ENCODE assay signal across 7 cellular contexts in genomic region chr5:149444430-149444829, GRCh38.
A peak's percentile ranks its signal among the peaks of the same experiment; 100 is the strongest.
DNase-seq lines count a peak whose midpoint lies in the region; ATAC-seq, FAIRE-seq and TF ChIP-seq lines count a peak whose summit lies in the region.
"Not testable (repeated sequence)": the region's sequence is repeated elsewhere in the genome, so short reads cannot be mapped to it uniquely, and the experiment has no call there.

No MANE protein-coding gene starts in this region.

- H2BK20ac ChIP-seq in IMR-90 (ENCODE audit: low read depth, low read length), result peak overlapping the region; percentile 86; the same call in 1 of the 2 replicates

- not testable (repeated sequence) for H3K36me3 ChIP-seq in IMR-90 (ENCODE audit: control insufficient read depth, insufficient read depth, low read length); K562 (ENCODE audit: control insufficient read depth, insufficient read depth, low read length); esophagus muscularis mucosa; left ventricle myocardium inferior; rectal smooth muscle tissue (ENCODE audit: control insufficient read depth, insufficient read depth, low read length); transverse colon

- H3K9me3 ChIP-seq in IMR-90 (ENCODE audit: control insufficient read depth, insufficient read depth, low read length); K562 (replicated peaks; ENCODE audit: control insufficient read depth, insufficient read depth, low read depth, low read length); esophagus muscularis mucosa; left ventricle myocardium inferior (replicated peaks); transverse colon: not testable (repeated sequence)

- BruUV-seq in IMR-90 (replicated peaks; lab: Mats Ljungman, UMichigan); K562 (replicated peaks; lab: Mats Ljungman, UMichigan): not testable (repeated sequence)

- H4K8ac ChIP-seq in IMR-90 (ENCODE audit: low read depth in 2 of 2, low read length in 2 of 2), result peak overlapping the region; percentile 14 to 95; a peak in 2 of 4 replicates

- not testable (repeated sequence) for H3K27me3 Mint-ChIP-seq in nephron (ENCODE audit: low read depth)

- dilution Hi-C loops in IMR-90 (cut with HindIII; ENCODE audit: low sequenced_read_pairs, unreplicated experiment), result not testable (repeated sequence)

- peaks cover 53% of the 10 kb centered on the region for H3K4me1 Mint-ChIP-seq in nephron

- H3K79me1 ChIP-seq in IMR-90 (ENCODE audit: low read depth in 1 of 2, low read length in 2 of 2), result peaks cover 8 to 35% of the 10 kb centered on the region in 2 experiments; a peak in 3 of 4 replicates

- H3K9me1 ChIP-seq in IMR-90 (ENCODE audit: insufficient read depth, low read length), result peaks cover 27% of the 10 kb centered on the region
- not testable (repeated sequence) for H3K9me1 ChIP-seq in K562 (ENCODE audit: control insufficient read depth, insufficient read depth, low read length)

- H2AK5ac ChIP-seq in IMR-90 (ENCODE audit: low read depth, low read length), result peak overlapping the region; percentile 98

- peak overlapping the region; percentile 68 for H3K18ac ChIP-seq in IMR-90 (ENCODE audit: low read depth, low read length)

- H3K36me3 Mint-ChIP-seq in nephron (ENCODE audit: low read depth), result not testable (repeated sequence)

- peak overlapping the region; percentile 89; the same call in 2 of the 3 replicates for H2BK15ac ChIP-seq in IMR-90 (ENCODE audit: low read depth, low read length)

- ATAC-seq in IMR-90 (ENCODE audit: low read depth); K562: not testable (repeated sequence)

- not testable (repeated sequence) for DNase-seq in IMR-90; K562 (ENCODE audit: extremely low read depth in 1 of 4, low spot score in 3 of 4); esophagus muscularis mucosa (ENCODE audit: extremely low spot score); left ventricle myocardium inferior; transverse colon

- not testable (repeated sequence) for TF ChIP-seq EP300 in K562 (IDR thresholded peaks at IDR 0.05; ENCODE audit: low read length); esophagus muscularis mucosa (IDR thresholded peaks at IDR 0.05); transverse colon (IDR thresholded peaks at IDR 0.05; ENCODE audit: low read depth)

- peak overlapping the region; percentile 60 for H2AK9ac ChIP-seq in IMR-90 (replicated peaks; ENCODE audit: low read depth, low read length, poor library complexity)

- H3K79me2 ChIP-seq in K562 (ENCODE audit: control insufficient read depth, insufficient read depth, low read length), result not testable (repeated sequence)

- TF ChIP-seq POLR2A in IMR-90 (IDR thresholded peaks at IDR 0.05; ENCODE audit: low read depth, low read length); K562 (conservative IDR thresholded peaks at IDR 0.05); esophagus muscularis mucosa (IDR thresholded peaks at IDR 0.05; ENCODE audit: low read depth); transverse colon (IDR thresholded peaks at IDR 0.05): not testable (repeated sequence)

- H3K4ac ChIP-seq in IMR-90 (ENCODE audit: low read depth, low read length), result peak overlapping the region; percentile 98

- peak overlapping the region; percentile 98 for H2BK120ac ChIP-seq in IMR-90 (ENCODE audit: low read depth, low read length)

- H3K23ac ChIP-seq in IMR-90 (ENCODE audit: low read depth, low read length), result not testable (repeated sequence)

- not testable (repeated sequence) for TF ChIP-seq CTCF in IMR-90 (conservative IDR thresholded peaks at IDR 0.05; ENCODE audit: low read depth, low read length); K562 (IDR thresholded peaks at IDR 0.05 in 2 of 3, conservative IDR thresholded peaks at IDR 0.05 in 1 of 3; ENCODE audit: insufficient read depth in 2 of 3, low read depth in 1 of 3, low read length in 3 of 3); esophagus muscularis mucosa (IDR thresholded peaks at IDR 0.05); left ventricle myocardium inferior (IDR thresholded peaks at IDR 0.05; ENCODE audit: borderline replicate concordance); nephron (IDR thresholded peaks at IDR 0.05; ENCODE audit: unreplicated experiment in 3 of 3); transverse colon (IDR thresholded peaks at IDR 0.05)

- WGBS in IMR-90 (ENCODE audit: extremely low coverage in 2 of 2, insufficient read length in 1 of 2), 2 experiments, result 90% methylated on average over 2 of the region's 4 CpGs; no CpG with 5 or more reads in 1 of the 2 experiments
- WGBS in K562 (ENCODE audit: insufficient coverage, low coverage, missing lambda C conversion rate), result 60% methylated on average over 4 of the region's 4 CpGs
- WGBS in esophagus muscularis mucosa, result 92% methylated on average over 4 of the region's 4 CpGs
- WGBS in transverse colon (ENCODE audit: low coverage in 1 of 2), 2 donors, result 86% methylated on average over 4 of the region's 4 CpGs; no CpG with 5 or more reads in 1 of the 2 donors

- H3K27ac Mint-ChIP-seq in nephron, result peak overlapping the region in 2 of 3 experiments; percentile 40 to 43

- FAIRE-seq in K562 (lab: Jason Lieb, UNC), result not testable (repeated sequence)

- not testable (repeated sequence) for H3K9ac ChIP-seq in IMR-90 (ENCODE audit: low read depth, low read length); K562 (ENCODE audit: insufficient read depth in 1 of 2, low read depth in 2 of 2, low read length in 2 of 2); rectal smooth muscle tissue (ENCODE audit: low read length)

- H4K20me1 ChIP-seq in IMR-90 (ENCODE audit: insufficient read depth, low read length); K562 (replicated peaks; ENCODE audit: control insufficient read depth, insufficient read depth, low read length): not testable (repeated sequence)

- not testable (repeated sequence) for H3K9me3 Mint-ChIP-seq in nephron

- H3K4me2 ChIP-seq in IMR-90 (ENCODE audit: low read depth, low read length); K562 (ENCODE audit: insufficient read depth, low read length): not testable (repeated sequence)

- CTCF ChIA-PET in IMR-90 (lab: Yijun Ruan, JAX), result interaction anchor here (0.6 kb wide), 1 partner anchor 10 kb away, joined by 3 read pairs; no protein-coding TSS in a partner anchor
- CTCF ChIA-PET in K562 (lab: Yijun Ruan, JAX; ENCODE audit: low intra/inter-chr PET ratio), result not testable (repeated sequence)

- H3K56ac ChIP-seq in IMR-90 (ENCODE audit: extremely low read depth, insufficient read depth, low read length), result not testable (repeated sequence)

- H4K5ac ChIP-seq in IMR-90 (ENCODE audit: low read depth, low read length), result 0 out of 2 replicates have a peak overlapping the region, but pooled peaks have one; percentile 59

- peak overlapping the region; percentile 32; the same call in 1 of the 2 replicates for H3K27ac ChIP-seq in IMR-90 (ENCODE audit: insufficient read depth, low read length)
- H3K27ac ChIP-seq in K562 (ENCODE audit: extremely low read depth, low read depth, low read length), result not testable (repeated sequence)
- peak overlapping the region; percentile 88 to 90 (median 88) for H3K27ac ChIP-seq in esophagus muscularis mucosa (replicated peaks in 1 of 4)
- H3K27ac ChIP-seq in left ventricle myocardium inferior (replicated peaks), result peak overlapping the region; percentile 91
- peak overlapping the region; percentile 98 for H3K27ac ChIP-seq in rectal smooth muscle tissue (ENCODE audit: low read depth, low read length)
- H3K27ac ChIP-seq in transverse colon, result peak overlapping the region; percentile 86 to 92 (median 90)

- H3K14ac ChIP-seq in IMR-90 (replicated peaks; ENCODE audit: low read depth, low read length), result not testable (repeated sequence)

- peak overlapping the region; percentile 28 for H2AFZ ChIP-seq in IMR-90 (replicated peaks; ENCODE audit: low read length, poor library complexity)
- H2AFZ ChIP-seq in K562 (ENCODE audit: low read depth, low read length), result not testable (repeated sequence)

- H3K4me3 Mint-ChIP-seq in nephron, result not testable (repeated sequence)

- H4K91ac ChIP-seq in IMR-90 (ENCODE audit: insufficient read depth, low read depth, low read length), result peak overlapping the region; percentile 96

- H3K4me1 ChIP-seq in IMR-90 (ENCODE audit: control insufficient read depth, insufficient read depth, low read length) (peaks cover 14% of the 10 kb centered on the region), K562 (replicated peaks in 1 of 2; ENCODE audit: control insufficient read depth in 2 of 2, insufficient read depth in 2 of 2, low read length in 2 of 2) (peaks cover 36 to 49% of the 10 kb centered on the region in 2 experiments), esophagus muscularis mucosa (peaks cover 37 to 85% (median 68%) of the 10 kb centered on the region in 4 donors), left ventricle myocardium inferior (peaks cover 69% of the 10 kb centered on the region), rectal smooth muscle tissue (ENCODE audit: control insufficient read depth, insufficient read depth, low read length) (peaks cover 26% of the 10 kb centered on the region), transverse colon (peaks cover 6 to 36% (median 30%) of the 10 kb centered on the region in 4 donors)

- TF ChIP-seq RAD21 in IMR-90 (IDR thresholded peaks at IDR 0.05; ENCODE audit: low read length); K562 (CRISPR knock-in tag; conservative IDR thresholded peaks at IDR 0.05 in 1 of 2, IDR thresholded peaks at IDR 0.05 in 1 of 2): not testable (repeated sequence)

- intact Hi-C loops in IMR-90 (cut with micrococcal nuclease); K562 (cut with micrococcal nuclease); transverse colon (cut with DNase I; ENCODE audit: low total_unique reads): not testable (repeated sequence)
- intact Hi-C loops in esophagus muscularis mucosa (cut with DNase I) (loop anchor here (5.0 kb wide), 1 partner anchor 77 kb away; no protein-coding TSS in a partner anchor), left ventricle myocardium inferior (cut with micrococcal nuclease) (loop anchor here (5.0 kb wide), 1 partner anchor 108 kb away; the partner anchor contains the start of gene CSNK1A1)

- POLR2A ChIA-PET in IMR-90 (lab: Charles Lee; ENCODE audit: unreplicated experiment); K562 (lab: Yijun Ruan, JAX): not testable (repeated sequence)

- in situ Hi-C loops in IMR-90 (cut with MboI; ENCODE audit: low sequenced_read_pairs), result not testable (repeated sequence)
- in situ Hi-C loops in K562 (cut with MboI), result loop anchor here (5.0 kb wide), 1 partner anchor 108 kb away; the partner anchor contains the start of gene CSNK1A1
- in situ Hi-C loops in transverse colon (cut with MboI; ENCODE audit: low pct_ligation_motif_present in 1 of 4, low pct_unique_long_range_greater_than_20kb in 1 of 4, low sequenced_read_pairs in 3 of 4), result loop anchor here in 1 of 4 donors (10.0 kb wide), 1 partner anchor 120 kb away; no protein-coding TSS in a partner anchor

- peak overlapping the region; percentile 66 for H2BK5ac ChIP-seq in IMR-90 (ENCODE audit: low read depth, low read length, poor library complexity, severe bottlenecking)

- H3K27me3 ChIP-seq in IMR-90 (ENCODE audit: control insufficient read depth, insufficient read depth, low read length); K562 (ENCODE audit: control insufficient read depth in 2 of 2, insufficient read depth in 2 of 2, low read length in 2 of 2); esophagus muscularis mucosa; left ventricle myocardium inferior (ENCODE audit: low read depth); rectal smooth muscle tissue (ENCODE audit: control insufficient read depth, insufficient read depth, low read length); transverse colon: not testable (repeated sequence)

- H3K4me3 ChIP-seq in IMR-90 (ENCODE audit: insufficient read depth, low read depth, low read length); K562; esophagus muscularis mucosa; left ventricle myocardium inferior; rectal smooth muscle tissue (ENCODE audit: low read length); transverse colon: not testable (repeated sequence)
